ENCODE assay signal across 30 cellular contexts in genomic region chr10:48461623-48462481, GRCh38.
DNase-seq lines count a peak whose midpoint lies in the region; ATAC-seq, FAIRE-seq and TF ChIP-seq lines count a peak whose summit lies in the region.
"Had no signal": no experiment of that assay in that cellular context is flagged by ENCODE, and none has a peak within 500 bp of the region (broad histone marks: within the 10 kb centered on the region; RNA-seq: fewer than 3 reads in every experiment).

No MANE protein-coding gene starts in this region.

- no peak for TF ChIP-seq RAD21 in K562 (CRISPR knock-in tag; conservative IDR thresholded peaks at IDR 0.05 in 1 of 2, IDR thresholded peaks at IDR 0.05 in 1 of 2)

- ATAC-seq in K562: no peak
- ATAC-seq: activated CD8-positive, alpha-beta T cell treated with anti-CD3 and anti-CD28 coated beads for 36 hours; effector memory CD8-positive, alpha-beta T cell; Panc1; right lobe of liver; stimulated activated naive B cell treated with anti-CD40 and anti-IgM and Interleukin-4, amounts not matched to agents 10 μg/mL and 1 μg/mL and 100 μg/mL, for 72 hours; WTC11 had no signal

- TF ChIP-seq POLR2A in K562 (conservative IDR thresholded peaks at IDR 0.05): no peak

- no peaks in the 10 kb centered on the region for H3K9me3 ChIP-seq in K562 (replicated peaks; ENCODE audit: control insufficient read depth, insufficient read depth, low read depth, low read length)
- H3K9me3 ChIP-seq in osteoblast (ENCODE audit: low read depth, low read length): no peaks in the 10 kb centered on the region
- H3K9me3 ChIP-seq: right lobe of liver had no signal

- no peak overlapping the region for H2AFZ ChIP-seq in K562 (ENCODE audit: low read depth, low read length)
- H2AFZ ChIP-seq in osteoblast (ENCODE audit: low read length): no peak overlapping the region

- H3K4me2 ChIP-seq in K562 (ENCODE audit: insufficient read depth, low read length): no peak overlapping the region
- H3K4me2 ChIP-seq in osteoblast (ENCODE audit: insufficient read depth, low read length): no peak overlapping the region

- TF ChIP-seq EP300 in K562 (IDR thresholded peaks at IDR 0.05; ENCODE audit: low read length): no peak

- H3K4me3 ChIP-seq in K562: no peak overlapping the region
- no peak overlapping the region for H3K4me3 ChIP-seq in osteoblast (ENCODE audit: insufficient read depth, low read length)
- H3K4me3 ChIP-seq: right lobe of liver had no signal

- POLR2A ChIA-PET in K562 (lab: Yijun Ruan, JAX): interaction anchor here (0.6 to 1.2 kb wide), 3 partner anchors 8 to 1338 kb away, joined by 3 to 4 read pairs (median 3); no protein-coding TSS in a partner anchor

- intact Hi-C loops in K562 (cut with micrococcal nuclease): no loop called here

- H4K20me1 ChIP-seq in K562 (replicated peaks; ENCODE audit: control insufficient read depth, insufficient read depth, low read length) (no peaks in the 10 kb centered on the region), osteoblast (ENCODE audit: insufficient read depth, low read length) (peaks cover 48% of the 10 kb centered on the region)

- peak overlapping the region in 1 of 2 experiments; percentile 76; a peak in 1 of 4 replicates for H3K9ac ChIP-seq in K562 (ENCODE audit: insufficient read depth in 1 of 2, low read depth in 2 of 2, low read length in 2 of 2)

- no peak for FAIRE-seq in K562 (lab: Jason Lieb, UNC)
- no peak for FAIRE-seq in D721Med (lab: Jason Lieb, UNC)
- FAIRE-seq: A204.1, colon had no signal

- peaks cover 51% of the 10 kb centered on the region for H3K79me2 ChIP-seq in K562 (ENCODE audit: control insufficient read depth, insufficient read depth, low read length)
- H3K79me2 ChIP-seq in osteoblast (ENCODE audit: insufficient read depth, low read length): peaks cover 91% of the 10 kb centered on the region

- no TSS peak for BruUV-seq in K562 (replicated peaks; lab: Mats Ljungman, UMichigan)

- H3K27me3 ChIP-seq in K562 (ENCODE audit: control insufficient read depth in 2 of 2, insufficient read depth in 2 of 2, low read length in 2 of 2) (no peaks in the 10 kb centered on the region), osteoblast (ENCODE audit: insufficient read depth, low read length) (no peaks in the 10 kb centered on the region)
- H3K27me3 ChIP-seq: brain microvascular endothelial cell, right lobe of liver had no signal

- H3K4me1 ChIP-seq in K562 (replicated peaks in 1 of 2; ENCODE audit: control insufficient read depth in 2 of 2, insufficient read depth in 2 of 2, low read length in 2 of 2) (peaks cover 64 to 81% of the 10 kb centered on the region in 2 experiments), osteoblast (ENCODE audit: insufficient read depth, low read length) (no peaks in the 10 kb centered on the region)
- H3K4me1 ChIP-seq: right lobe of liver had no signal

- CTCF ChIA-PET in K562 (lab: Yijun Ruan, JAX; ENCODE audit: low intra/inter-chr PET ratio): no interaction called here

- H3K27ac ChIP-seq in K562 (ENCODE audit: extremely low read depth, low read depth, low read length) (peak overlapping the region; percentile 9; the same call in 1 of the 3 replicates), osteoblast (ENCODE audit: low read depth, low read length) (no peak overlapping the region)
- H3K27ac ChIP-seq: brain microvascular endothelial cell, right lobe of liver had no signal

- H3K36me3 ChIP-seq in K562 (ENCODE audit: control insufficient read depth, insufficient read depth, low read length) (peaks cover 15% of the 10 kb centered on the region; the same call in 2 of the 3 replicates), osteoblast (ENCODE audit: insufficient read depth, low read length) (peaks cover 5% of the 10 kb centered on the region)
- H3K36me3 ChIP-seq: right lobe of liver had no signal

- DNase-seq in activated CD4-positive, CD25-positive, alpha-beta regulatory T cell treated with anti-CD3 and anti-CD28 coated beads, Interleukin-2, amount 50 U/mL, for 72 hours: peak; percentile 18
- DNase-seq in activated CD4-positive, CD25-positive, alpha-beta regulatory T cell (lab: John Stamatoyannopoulos, UW): no peak
- DNase-seq in 8988T (peak; percentile 8), K562 (ENCODE audit: extremely low read depth in 1 of 4, low spot score in 3 of 4) (no peak), osteoblast (ENCODE audit: insufficient read length, low spot score, missing footprints) (peak; percentile 59), activated T-cell treated with anti-CD3 and anti-CD28 coated beads for 4 hours (no peak), D721Med (ENCODE audit: insufficient read length, low spot score) (no peak)
- DNase-seq in stimulated activated CD4-positive, alpha-beta T cell treated with anti-CD3 and anti-CD28 coated beads, Interleukin-2, amount 100 ng/mL, for 48 hours: no peak
- DNase-seq: activated CD8-positive, alpha-beta T cell treated with anti-CD3 and anti-CD28 coated beads for 36 hours; activated naive CD4-positive, alpha-beta T cell treated with Interleukin-2 at 50 U/mL for 16 hours; brain microvascular endothelial cell; CD4-positive, CD25-positive, alpha-beta regulatory T cell; DMS53; effector memory CD8-positive, alpha-beta T cell; GF-D8; GOT3; kidney glomerular epithelial cell; NCI-H1092 treated with DMSO at 0.1 percent for 48 hours; NCI-H187; NCI-H524 treated with DMSO at 0.1 percent for 48 hours; SIG-M5; stimulated activated CD4-positive, alpha-beta T cell treated with anti-CD3 and anti-CD28 coated beads, Interleukin-12 subunit alpha, Interleukin-12 subunit beta, amount 100 ng/mL, for 4 hours; stimulated activated CD4-positive, alpha-beta T cell treated with anti-CD3 and anti-CD28 coated beads, Interleukin-4, amount 100 ng/mL, for 4 hours; stimulated activated naive B cell treated with anti-CD40 and anti-IgM and Interleukin-4, amounts not matched to agents 10 μg/mL and 1 μg/mL and 100 μg/mL, for 72 hours; SW 1271 had no signal

- 76% methylated on average over 12 of the region's 12 CpGs for WGBS in K562 (ENCODE audit: insufficient coverage, low coverage, missing lambda C conversion rate)

- in situ Hi-C loops in K562 (cut with MboI): no loop called here

- H3K9me1 ChIP-seq in K562 (ENCODE audit: control insufficient read depth, insufficient read depth, low read length): no peaks in the 10 kb centered on the region

- TF ChIP-seq CTCF in K562 (IDR thresholded peaks at IDR 0.05 in 2 of 3, conservative IDR thresholded peaks at IDR 0.05 in 1 of 3; ENCODE audit: insufficient read depth in 2 of 3, low read depth in 1 of 3, low read length in 3 of 3) (no peak), osteoblast (IDR thresholded peaks at IDR 0.05; ENCODE audit: extremely low read depth, low read depth, low read length) (no peak), D721Med (IDR thresholded peaks at IDR 0.05; ENCODE audit: insufficient read depth, missing control alignments) (no peak)

TF ChIP-seq in K562, 482 proteins besides CTCF, POLR2A, EP300 and RAD21:
- no peak for TF ChIP-seq THRAP3 (IDR thresholded peaks at IDR 0.05; ENCODE audit: borderline replicate concordance)
- TF ChIP-seq ZNF316 (IDR thresholded peaks at IDR 0.05): peak; percentile 75
- TF ChIP-seq ZNF740 (CRISPR knock-in tag; IDR thresholded peaks at IDR 0.05): peak; percentile 49; the same call in 1 of the 2 replicates
- TF ChIP-seq ZNF740 (tag; IDR thresholded peaks at IDR 0.05): 0 out of 4 replicates have a peak, but pooled peaks of 1 of the 2 experiments have one; percentile 31
- no peak for TF ChIP-seq PBX2 (CRISPR knock-in tag; IDR thresholded peaks at IDR 0.05; ENCODE audit: low read depth)
- TF ChIP-seq PBX2 (tag; conservative IDR thresholded peaks at IDR 0.05; ENCODE audit: low read depth): 0 out of 2 replicates have a peak, but pooled peaks have one; percentile 25
- no peak for TF ChIP-seq PTRF (tag; IDR thresholded peaks at IDR 0.05)
- peak; percentile 52 for TF ChIP-seq C11orf30 (IDR thresholded peaks at IDR 0.05; ENCODE audit: low read depth)
- TF ChIP-seq KDM1A (IDR thresholded peaks at IDR 0.05): peak in 1 of 2 experiments; percentile 33; a peak in 1 of 4 replicates
- TF ChIP-seq NFIC (IDR thresholded peaks at IDR 0.05): peak; percentile 59

Comparison
In these comparisons a context has a peak if more than half of its experiments do, and no peak if none do; other contexts are left out.
1. DNase-seq: peak in activated CD4-positive, CD25-positive, alpha-beta regulatory T cell treated with anti-CD3 and anti-CD28 coated beads, Interleukin-2, amount 50 U/mL, for 72 hours (single experiment), 8988T (single experiment) and osteoblast (single experiment); none in activated CD4-positive, CD25-positive, alpha-beta regulatory T cell (0 of 4), K562 (0 of 4), stimulated activated CD4-positive, alpha-beta T cell treated with anti-CD3 and anti-CD28 coated beads, Interleukin-2, amount 100 ng/mL, for 48 hours (0 of 2), activated T-cell treated with anti-CD3 and anti-CD28 coated beads for 4 hours (single experiment) and D721Med (single experiment).